Comparison of ENCODE assay signal across 25 cellular contexts in the genomic region with DNA sequence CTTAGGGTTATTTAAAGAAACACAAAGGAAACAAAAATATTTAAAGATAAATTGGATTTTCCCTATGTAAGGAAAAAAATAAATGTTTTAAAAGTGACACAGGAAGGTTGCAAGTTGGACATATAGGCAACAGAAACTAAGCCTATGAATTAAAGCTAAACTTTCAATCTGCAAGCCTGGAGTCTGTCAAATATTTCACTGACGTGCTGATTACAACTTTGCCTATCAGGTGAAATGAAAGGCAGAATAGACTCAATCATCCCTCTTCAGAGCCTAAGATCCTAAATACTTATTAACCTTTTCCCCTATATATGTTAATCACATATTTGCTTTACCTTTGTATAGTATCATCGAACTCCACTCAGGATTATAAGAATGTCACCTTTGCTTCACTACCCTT.
"Had no signal": no experiment of that assay in that cellular context is flagged by ENCODE, and none has a peak within 500 bp of the region (broad histone marks: within the 10 kb centered on the region; RNA-seq: fewer than 3 reads in every experiment).

No MANE protein-coding gene starts in this region.

- H3K36me3 ChIP-seq: stomach, suprapubic skin, thoracic aorta, thyroid gland, tibial artery, tibial nerve, transverse colon, upper lobe of left lung, upper lobe of right lung, uterus, vagina had no signal

- H3K27ac ChIP-seq: stomach, suprapubic skin, testis, thoracic aorta, thyroid gland, tibial artery, tibial nerve, transverse colon, upper lobe of left lung, upper lobe of right lung, uterus, vagina had no signal

- H3K9me3 ChIP-seq: stomach, testis, thoracic aorta, thyroid gland, tibial artery, tibial nerve, transverse colon, upper lobe of left lung, upper lobe of right lung, uterus, vagina had no signal

- H3K27me3 ChIP-seq: stomach, suprapubic skin, testis, thyroid gland, tibial artery, tibial nerve, transverse colon, upper lobe of left lung, upper lobe of right lung, uterus, vagina had no signal

- FAIRE-seq: urothelium cell line had no signal

- H3K4me1 ChIP-seq: stomach, suprapubic skin, testis, thyroid gland, tibial artery, tibial nerve, transverse colon, upper lobe of left lung, upper lobe of right lung, uterus, vagina had no signal

- H3K4me3 ChIP-seq: stomach, suprapubic skin, testis, thoracic aorta, thyroid gland, tibial artery, tibial nerve, transverse colon, upper lobe of left lung, upper lobe of right lung, uterus, vagina had no signal

- DNase-seq: stimulated activated CD4-positive, alpha-beta T cell treated with anti-CD3 and anti-CD28 coated beads, Interleukin-2, amount 100 ng/mL, for 48 hours; stimulated activated CD4-positive, alpha-beta T cell treated with anti-CD3 and anti-CD28 coated beads, Interleukin-4, amount 100 ng/mL, for 1 hour; stimulated activated CD4-positive, alpha-beta T cell treated with anti-CD3 and anti-CD28 coated beads, Interleukin-4, amount 100 ng/mL, for 24 hours; stimulated activated CD4-positive, alpha-beta T cell treated with anti-CD3 and anti-CD28 coated beads, Interleukin-4, amount 100 ng/mL, for 4 hours; stimulated activated CD8-positive, alpha-beta memory T cell treated with anti-CD3 and anti-CD28 coated beads, Interleukin-4, amount 100 ng/mL, for 48 hours; stimulated activated naive B cell treated with anti-CD40 and anti-IgM and Interleukin-4, amounts not matched to agents 10 μg/mL and 1 μg/mL and 100 μg/mL, for 72 hours; stimulated activated naive CD4-positive, alpha-beta T cell; stimulated activated naive CD4-positive, alpha-beta T cell treated with Interleukin-2 at 50 U/mL for 16 hours; stimulated activated naive CD8-positive, alpha-beta T cell treated with anti-CD3 and anti-CD28 coated beads, Interleukin-15, amount 100 ng/mL, for 72 hours; stimulated activated naive CD8-positive, alpha-beta T cell treated with anti-CD3 and anti-CD28 coated beads, Interleukin-15, Interleukin-2, amounts not matched to agents 100 U/mL and 50 U/mL, for 24 hours; stomach; substantia nigra; testis; thyroid gland; tibial artery; transverse colon; trophoblast cell; upper lobe of left lung; upper lobe of right lung; uterus had no signal
